ENCODE assay signal across 9 cellular contexts in the genomic region with DNA sequence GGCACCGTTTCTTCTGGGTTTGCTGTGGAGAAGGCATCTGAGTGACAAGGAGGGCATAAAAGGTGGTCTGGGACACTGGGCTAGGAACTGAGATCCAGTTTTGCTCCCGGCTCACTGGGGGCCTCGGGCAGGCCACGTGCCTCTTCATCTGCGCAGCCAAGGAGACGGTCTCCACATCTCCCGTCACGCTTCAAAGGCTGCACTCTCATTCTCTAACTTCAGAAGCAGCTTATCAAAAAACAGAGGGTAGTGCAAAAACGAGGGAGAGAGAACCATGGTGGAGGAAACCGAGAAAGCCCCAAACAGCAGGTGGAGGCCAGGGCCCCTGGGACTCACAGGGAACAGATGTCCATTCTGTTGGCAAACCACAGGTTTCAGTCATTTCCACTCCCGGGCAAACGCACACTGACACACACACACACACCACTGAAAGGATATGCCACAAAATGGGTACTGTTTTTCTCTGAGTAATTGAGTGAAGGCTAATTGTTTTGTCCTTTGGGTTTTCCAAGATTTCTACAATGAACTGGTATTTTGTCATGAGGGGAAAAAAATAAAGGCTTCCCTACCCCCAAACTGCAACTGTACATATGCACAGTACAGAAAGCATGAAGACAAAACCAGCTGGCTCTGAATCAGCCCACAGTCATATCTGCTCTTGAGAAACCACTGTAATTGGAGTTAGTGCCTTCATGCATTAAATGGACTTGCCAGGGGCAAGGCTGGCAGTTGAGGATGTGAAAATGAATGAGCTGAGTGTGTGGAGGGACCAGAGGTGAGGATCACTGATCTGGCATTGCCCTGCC.
DNase-seq lines count a peak whose midpoint lies in the region; ATAC-seq and TF ChIP-seq lines count a peak whose summit lies in the region.
"Had no signal": no experiment of that assay in that cellular context is flagged by ENCODE, and none has a peak within 500 bp of the region (broad histone marks: within the 10 kb centered on the region; RNA-seq: fewer than 3 reads in every experiment).

No MANE protein-coding gene starts in this region.

- no peaks in the 10 kb centered on the region for H3K36me3 Mint-ChIP-seq in brain

- H3K27ac ChIP-seq in Karpas-422 (ENCODE audit: low read length): peak overlapping the region; percentile 55
- H3K27ac ChIP-seq: neutrophil had no signal

- H3K9ac ChIP-seq in Karpas-422 (ENCODE audit: low read length): peak overlapping the region; percentile 35; the same call in 1 of the 2 replicates

- H3K27ac Mint-ChIP-seq in brain: peak overlapping the region in 4 of 5 experiments; percentile 59 to 92 (median 83)

- no peaks in the 10 kb centered on the region for H3K27me3 ChIP-seq in Karpas-422 (ENCODE audit: low read length)
- H3K27me3 ChIP-seq: neutrophil had no signal

- H3K9me3 Mint-ChIP-seq in brain: peaks cover 0 to 2% (median 0%) of the 10 kb centered on the region in 5 experiments

- H2AFZ ChIP-seq in Karpas-422 (ENCODE audit: low read length): no peak overlapping the region

- H3K9me2 ChIP-seq in Karpas-422 (replicated peaks; ENCODE audit: insufficient read depth, low read length): no peaks in the 10 kb centered on the region

- no peaks in the 10 kb centered on the region for H4K20me1 ChIP-seq in Karpas-422 (ENCODE audit: insufficient read depth, low read depth, low read length)

- H3K9me3 ChIP-seq in Karpas-422 (ENCODE audit: low read length): no peaks in the 10 kb centered on the region
- H3K9me3 ChIP-seq: neutrophil had no signal

- peaks cover 18% of the 10 kb centered on the region; the same call in 1 of the 2 replicates for H3K79me2 ChIP-seq in Karpas-422 (ENCODE audit: low read length)

- no peak for TF ChIP-seq CTCF in brain (conservative IDR thresholded peaks at IDR 0.05)

- H3K4me1 Mint-ChIP-seq in brain: peaks cover 66% of the 10 kb centered on the region

- ATAC-seq in GM19463 (IDR thresholded peaks at IDR 0.05; ENCODE audit: unreplicated experiment) (peak; percentile 33), GM21515 (IDR thresholded peaks at IDR 0.05; ENCODE audit: unreplicated experiment) (no peak)

- peak overlapping the region; percentile 8 for H3K4me2 ChIP-seq in Karpas-422 (ENCODE audit: low read depth, low read length, poor library complexity, severe bottlenecking)

- peaks cover 81% of the 10 kb centered on the region for H3K4me1 ChIP-seq in Karpas-422 (ENCODE audit: low read length)

- H3K4me3 Mint-ChIP-seq in brain: no peak overlapping the region

- DNase-seq in GM04504 (ENCODE audit: low read depth) (peak; percentile 57), Karpas-422 (peak; percentile 65), NCI-H146 (lab: John Stamatoyannopoulos, UW) (no peak)
- peak; percentile 33 for DNase-seq in stimulated activated CD8-positive, alpha-beta memory T cell treated with anti-CD3 and anti-CD28 coated beads, Interleukin-4, amount 100 ng/mL, for 48 hours
- no peak for DNase-seq in activated CD8-positive, alpha-beta memory T cell treated with anti-CD3 and anti-CD28 coated beads for 24 hours

- H3K4me3 ChIP-seq in Karpas-422 (ENCODE audit: low read length): no peak overlapping the region

- peaks cover 3% of the 10 kb centered on the region for H3K27me3 Mint-ChIP-seq in brain

- H3K36me3 ChIP-seq in Karpas-422 (ENCODE audit: insufficient read depth, low read length): no peaks in the 10 kb centered on the region
- H3K36me3 ChIP-seq: neutrophil had no signal

Comparison
In these comparisons a context has a peak if more than half of its experiments do, and no peak if none do; other contexts are left out.
1. DNase-seq: peak in GM04504 (single experiment), Karpas-422 (single experiment) and stimulated activated CD8-positive, alpha-beta memory T cell treated with anti-CD3 and anti-CD28 coated beads, Interleukin-4, amount 100 ng/mL, for 48 hours (single experiment); none in activated CD8-positive, alpha-beta memory T cell treated with anti-CD3 and anti-CD28 coated beads for 24 hours (single experiment) and NCI-H146 (single experiment).